ENCODE assay signal across 14 cellular contexts in genomic region chr11:14422814-14423182, GRCh38.
DNase-seq lines count a peak whose midpoint lies in the region; ATAC-seq and TF ChIP-seq lines count a peak whose summit lies in the region.
"Had no signal": no experiment of that assay in that cellular context is flagged by ENCODE, and none has a peak within 500 bp of the region (broad histone marks: within the 10 kb centered on the region; RNA-seq: fewer than 3 reads in every experiment).

No MANE protein-coding gene starts in this region.

- H3K4me2 ChIP-seq in GM23338 (peak overlapping the region; percentile 37; the same call in 1 of the 2 replicates), PC-3 (ENCODE audit: low read length) (peak overlapping the region; percentile 59)

- no peaks in the 10 kb centered on the region for H3K9me3 Mint-ChIP-seq in GM23338
- H3K9me3 Mint-ChIP-seq: activated T-helper 17 cell treated with anti-CD3 and anti-CD28 coated beads, Interleukin-2, amount 50 U/mL, for 72 hours had no signal

- DNase-seq in GM23338 (ENCODE audit: low spot score) (no peak), PC-3 (no peak), psoas muscle (no peak), NCI-H187 treated with DMSO at 0.1 percent for 48 hours (lab: John Stamatoyannopoulos, UW) (no peak)
- no peak for DNase-seq in stimulated activated naive CD4-positive, alpha-beta T cell treated with Interleukin-2 at 50 U/mL for 16 hours (lab: John Stamatoyannopoulos, UW)
- DNase-seq: activated CD4-positive, CD25-positive, alpha-beta regulatory T cell treated with anti-CD3 and anti-CD28 coated beads, Interleukin-2, amount 50 U/mL, for 72 hours; stimulated activated CD4-positive, alpha-beta T cell treated with anti-CD3 and anti-CD28 coated beads, Interleukin-2, amount 100 ng/mL, for 24 hours; stimulated activated naive CD4-positive, alpha-beta T cell had no signal

- peak; percentile 62 for ATAC-seq in GM23338
- ATAC-seq in PC-3 = no peak; the same call in 1 of the 2 replicates
- ATAC-seq in gastroesophageal sphincter = no peak
- ATAC-seq in psoas muscle = peak; percentile 7 to 39 (median 20)
- no peak for ATAC-seq in GM21360 (IDR thresholded peaks at IDR 0.05; ENCODE audit: unreplicated experiment)
- ATAC-seq in HG02763 (IDR thresholded peaks at IDR 0.05; ENCODE audit: unreplicated experiment) = no peak
- ATAC-seq: activated T-helper 17 cell treated with anti-CD3 and anti-CD28 coated beads, Interleukin-2, amount 50 U/mL, for 72 hours; GM12878 had no signal

- no peak overlapping the region for H3K4me3 Mint-ChIP-seq in GM23338
- H3K4me3 Mint-ChIP-seq: activated T-helper 17 cell treated with anti-CD3 and anti-CD28 coated beads, Interleukin-2, amount 50 U/mL, for 72 hours had no signal

- no peak overlapping the region for H3K9ac ChIP-seq in PC-3 (ENCODE audit: low read length)

- peaks cover 10% of the 10 kb centered on the region for H3K4me1 Mint-ChIP-seq in GM23338

- no peaks in the 10 kb centered on the region for H3K36me3 Mint-ChIP-seq in GM23338 (ENCODE audit: low read depth)

- no peaks in the 10 kb centered on the region for H3K79me2 ChIP-seq in GM23338 (replicated peaks; ENCODE audit: insufficient read depth)
- H3K79me2 ChIP-seq in PC-3 (ENCODE audit: low read length) = no peaks in the 10 kb centered on the region

- H4K20me1 ChIP-seq in GM23338 (replicated peaks; ENCODE audit: insufficient read depth) = no peaks in the 10 kb centered on the region
- no peaks in the 10 kb centered on the region for H4K20me1 ChIP-seq in PC-3 (ENCODE audit: low read length)

- no peak overlapping the region for H3K27ac ChIP-seq in GM23338 (ENCODE audit: low read depth)
- H3K27ac ChIP-seq in PC-3 (ENCODE audit: low read length) = no peak overlapping the region
- peak overlapping the region in 3 of 4 donors; percentile 68 to 74 (median 70) for H3K27ac ChIP-seq in gastroesophageal sphincter
- H3K27ac ChIP-seq in psoas muscle = peak overlapping the region; percentile 65
- H3K27ac ChIP-seq: cardiac muscle cell had no signal

- H3K36me3 ChIP-seq in GM23338 (ENCODE audit: insufficient read depth) = no peaks in the 10 kb centered on the region
- no peaks in the 10 kb centered on the region for H3K36me3 ChIP-seq in PC-3 (ENCODE audit: low read depth, low read length)
- H3K36me3 ChIP-seq in gastroesophageal sphincter = no peaks in the 10 kb centered on the region
- H3K36me3 ChIP-seq in psoas muscle (ENCODE audit: insufficient read depth in 1 of 2, low read depth in 1 of 2) = no peaks in the 10 kb centered on the region
- H3K36me3 ChIP-seq: cardiac muscle cell had no signal

- H3F3A ChIP-seq in GM23338 (replicated peaks; ENCODE audit: low read depth) (no peaks in the 10 kb centered on the region), PC-3 (ENCODE audit: low read length, unreplicated experiment) (no peaks in the 10 kb centered on the region)

- WGBS in gastroesophageal sphincter (ENCODE audit: low coverage in 1 of 2), 2 donors = 22 to 55% methylated on average over 1 to 2 of the region's 2 CpGs
- WGBS in psoas muscle, 3 donors = 9 to 25% (median 11%) methylated on average over 2 of the region's 2 CpGs

- H3K9me3 ChIP-seq in PC-3 (ENCODE audit: low read length) (no peaks in the 10 kb centered on the region), gastroesophageal sphincter (no peaks in the 10 kb centered on the region), psoas muscle (no peaks in the 10 kb centered on the region)

- H3K27ac Mint-ChIP-seq in GM23338 = no peak overlapping the region
- H3K27ac Mint-ChIP-seq: activated T-helper 17 cell treated with anti-CD3 and anti-CD28 coated beads, Interleukin-2, amount 50 U/mL, for 72 hours had no signal

- H3K27me3 Mint-ChIP-seq in GM23338 (ENCODE audit: insufficient read depth, low read depth, poor library complexity) = no peaks in the 10 kb centered on the region
- H3K27me3 Mint-ChIP-seq: activated T-helper 17 cell treated with anti-CD3 and anti-CD28 coated beads, Interleukin-2, amount 50 U/mL, for 72 hours had no signal

- TF ChIP-seq EP300 in gastroesophageal sphincter (IDR thresholded peaks at IDR 0.05) = no peak

- H2AFZ ChIP-seq in GM23338 (0 out of 2 replicates have a peak overlapping the region, but pooled peaks have one; percentile 44), PC-3 (ENCODE audit: low read length) (0 out of 2 replicates have a peak overlapping the region, but pooled peaks have one; percentile 4)

- TF ChIP-seq CTCF in GM23338 (conservative IDR thresholded peaks at IDR 0.05; ENCODE audit: low read depth in 2 of 2) (no peak), PC-3 (conservative IDR thresholded peaks at IDR 0.05; ENCODE audit: low read depth, low read length) (no peak), gastroesophageal sphincter (IDR thresholded peaks at IDR 0.05) (no peak), psoas muscle (IDR thresholded peaks at IDR 0.05) (no peak)

- H3K27me3 ChIP-seq in GM23338 (ENCODE audit: insufficient read depth) (no peaks in the 10 kb centered on the region), PC-3 (ENCODE audit: low read length) (no peaks in the 10 kb centered on the region), gastroesophageal sphincter (no peaks in the 10 kb centered on the region), psoas muscle (ENCODE audit: insufficient read depth in 3 of 3, low read length in 2 of 3) (no peaks in the 10 kb centered on the region)
- H3K27me3 ChIP-seq: cardiac muscle cell had no signal

- CTCF ChIA-PET in PC-3 (lab: Charles Lee) = interaction anchor here (0.6 to 1.5 kb wide), 5 partner anchors 20 to 220 kb away, joined by 5 to 16 read pairs (median 8); no protein-coding TSS in a partner anchor

- H3K9me2 ChIP-seq in GM23338 (ENCODE audit: insufficient read depth) = no peaks in the 10 kb centered on the region
- H3K9me2 ChIP-seq in PC-3 (replicated peaks; ENCODE audit: low read length) = no peaks in the 10 kb centered on the region

- intact Hi-C loops in PC-3 (cut with micrococcal nuclease) = loop anchor here (5.0 kb wide), 1 partner anchor 35 kb away; no protein-coding TSS in a partner anchor
- intact Hi-C loops in psoas muscle (cut with DNase I) = loop anchor here (2.0 to 5.0 kb wide), 2 partner anchors 40 to 46 kb away; no protein-coding TSS in a partner anchor

- POLR2A ChIA-PET in PC-3 (lab: Charles Lee; ENCODE audit: unreplicated experiment) = interaction anchor here (0.6 to 0.7 kb wide), 3 partner anchors 28 to 76 kb away, joined by 3 to 21 read pairs (median 3); no protein-coding TSS in a partner anchor

- H3K4me3 ChIP-seq in GM23338 (no peak overlapping the region), PC-3 (ENCODE audit: low read length) (peak overlapping the region; percentile 14; the same call in 1 of the 2 replicates), gastroesophageal sphincter (no peak overlapping the region), psoas muscle (no peak overlapping the region)
- H3K4me3 ChIP-seq: cardiac muscle cell, GM12878 had no signal

- TF ChIP-seq POLR2A in gastroesophageal sphincter (IDR thresholded peaks at IDR 0.05) = no peak

- BruUV-seq in PC-3 (replicated peaks; lab: Mats Ljungman, UMichigan) = no TSS peak

- H3K4me1 ChIP-seq in GM23338 (ENCODE audit: insufficient read depth) (peaks cover 18% of the 10 kb centered on the region), PC-3 (ENCODE audit: insufficient read depth, low read length) (peaks cover 38% of the 10 kb centered on the region), gastroesophageal sphincter (peaks cover 3 to 33% (median 20%) of the 10 kb centered on the region in 3 donors), psoas muscle (peaks cover 30% of the 10 kb centered on the region)

TF ChIP-seq in GM23338, 12 proteins besides CTCF, POLR2A, EP300 and RAD21 (continues in another document):
- TF ChIP-seq JUNB (IDR thresholded peaks at IDR 0.05; ENCODE audit: unreplicated experiment) = no peak

Comparison
In these comparisons a context has a peak if more than half of its experiments do, and no peak if none do; other contexts are left out.
1. ATAC-seq: peak in GM23338 (single experiment) and psoas muscle (4 of 4); none in PC-3 (single experiment), gastroesophageal sphincter (single experiment), GM21360 (single experiment) and HG02763 (single experiment).
2. H3K27ac ChIP-seq: peak in gastroesophageal sphincter (3 of 4) and psoas muscle (single experiment); none in GM23338 (single experiment) and PC-3 (single experiment).